1 cellular context compared by ENCODE assay signal in genomic region chr2:227180286-227180685, GRCh38.
TF ChIP-seq lines count a peak whose summit lies in the region.

No MANE protein-coding gene starts in this region.

TF ChIP-seq in SK-N-SH, 30 proteins besides CTCF, POLR2A, EP300 and RAD21 (continued from another document):
- TF ChIP-seq, protein P1, sequence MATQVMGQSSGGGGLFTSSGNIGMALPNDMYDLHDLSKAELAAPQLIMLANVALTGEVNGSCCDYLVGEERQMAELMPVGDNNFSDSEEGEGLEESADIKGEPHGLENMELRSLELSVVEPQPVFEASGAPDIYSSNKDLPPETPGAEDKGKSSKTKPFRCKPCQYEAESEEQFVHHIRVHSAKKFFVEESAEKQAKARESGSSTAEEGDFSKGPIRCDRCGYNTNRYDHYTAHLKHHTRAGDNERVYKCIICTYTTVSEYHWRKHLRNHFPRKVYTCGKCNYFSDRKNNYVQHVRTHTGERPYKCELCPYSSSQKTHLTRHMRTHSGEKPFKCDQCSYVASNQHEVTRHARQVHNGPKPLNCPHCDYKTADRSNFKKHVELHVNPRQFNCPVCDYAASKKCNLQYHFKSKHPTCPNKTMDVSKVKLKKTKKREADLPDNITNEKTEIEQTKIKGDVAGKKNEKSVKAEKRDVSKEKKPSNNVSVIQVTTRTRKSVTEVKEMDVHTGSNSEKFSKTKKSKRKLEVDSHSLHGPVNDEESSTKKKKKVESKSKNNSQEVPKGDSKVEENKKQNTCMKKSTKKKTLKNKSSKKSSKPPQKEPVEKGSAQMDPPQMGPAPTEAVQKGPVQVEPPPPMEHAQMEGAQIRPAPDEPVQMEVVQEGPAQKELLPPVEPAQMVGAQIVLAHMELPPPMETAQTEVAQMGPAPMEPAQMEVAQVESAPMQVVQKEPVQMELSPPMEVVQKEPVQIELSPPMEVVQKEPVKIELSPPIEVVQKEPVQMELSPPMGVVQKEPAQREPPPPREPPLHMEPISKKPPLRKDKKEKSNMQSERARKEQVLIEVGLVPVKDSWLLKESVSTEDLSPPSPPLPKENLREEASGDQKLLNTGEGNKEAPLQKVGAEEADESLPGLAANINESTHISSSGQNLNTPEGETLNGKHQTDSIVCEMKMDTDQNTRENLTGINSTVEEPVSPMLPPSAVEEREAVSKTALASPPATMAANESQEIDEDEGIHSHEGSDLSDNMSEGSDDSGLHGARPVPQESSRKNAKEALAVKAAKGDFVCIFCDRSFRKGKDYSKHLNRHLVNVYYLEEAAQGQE (IDR thresholded peaks at IDR 0.05; ENCODE audit: low read depth, low read length): no peak
- no peak for TF ChIP-seq EZH2phosphoT487 (IDR thresholded peaks at IDR 0.05; ENCODE audit: borderline replicate concordance, low read depth)
- no peak for TF ChIP-seq TAF1 (IDR thresholded peaks at IDR 0.05; ENCODE audit: borderline replicate concordance, low read depth, low read length)
- no peak for TF ChIP-seq RFX5 (IDR thresholded peaks at IDR 0.05; ENCODE audit: low read length)
